18 cellular contexts compared by ENCODE assay signal in the genomic region with DNA sequence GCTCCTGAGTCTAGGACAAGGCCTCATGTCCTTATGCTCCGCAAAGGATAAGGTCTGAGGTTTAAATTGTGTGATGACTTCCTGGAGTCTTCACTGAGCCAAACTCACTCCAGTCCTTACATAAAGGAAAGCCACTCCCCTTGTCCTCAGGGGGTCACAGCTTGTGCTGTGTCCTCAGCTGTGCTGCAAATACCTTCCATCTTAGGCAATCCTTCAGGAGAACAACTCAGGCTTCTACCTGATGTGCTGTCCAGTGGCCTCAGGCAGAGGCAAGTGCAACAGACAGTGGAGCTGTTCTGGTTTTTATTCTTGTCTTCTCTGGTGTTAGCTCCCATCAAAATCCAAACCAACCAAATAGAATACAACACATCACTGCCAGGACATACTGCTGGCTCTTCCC.
A peak's percentile ranks its signal among the peaks of the same experiment; 100 is the strongest.
DNase-seq lines count a peak whose midpoint lies in the region; FAIRE-seq and TF ChIP-seq lines count a peak whose summit lies in the region.
"Had no signal": no experiment of that assay in that cellular context is flagged by ENCODE, and none has a peak within 500 bp of the region (broad histone marks: within the 10 kb centered on the region; RNA-seq: fewer than 3 reads in every experiment).

No MANE protein-coding gene starts in this region.

- no peaks in the 10 kb centered on the region for H3K79me1 ChIP-seq in H9 (ENCODE audit: insufficient read depth, low read depth, low read length, poor library complexity, severe bottlenecking)
- no peaks in the 10 kb centered on the region for H3K79me1 ChIP-seq in H1 (ENCODE audit: low read depth, low read length)

- no peak for TF ChIP-seq RAD21 in H1 (IDR thresholded peaks at IDR 0.05 in 1 of 2, conservative IDR thresholded peaks at IDR 0.05 in 1 of 2; ENCODE audit: low read depth in 2 of 2, low read length in 2 of 2)

- no CpG with 5 or more reads among the region's 1 CpG for WGBS in H9 (ENCODE audit: extremely low coverage, insufficient read length, low lambda C conversion rate)
- 77% methylated on average over 1 of the region's 1 CpG; no CpG with 5 or more reads in 1 of the 2 experiments for WGBS in H1 (ENCODE audit: extremely low coverage in 1 of 2, insufficient coverage in 1 of 2, insufficient read length in 1 of 2, insufficient replicate concordance in 2 of 2, low coverage in 1 of 2, low lambda C conversion rate in 2 of 2, missing lambda C conversion rate in 1 of 2), 2 experiments

- no peak overlapping the region for H3K4me3 Mint-ChIP-seq in H9
- H3K4me3 Mint-ChIP-seq: CD8-positive, alpha-beta T cell; HFFc6 had no signal

- H2BK5ac ChIP-seq in H9 (ENCODE audit: insufficient read length, low read length) (no peak overlapping the region), H1 (ENCODE audit: low read depth, low read length) (no peak overlapping the region)

- no peaks in the 10 kb centered on the region for H3K36me3 Mint-ChIP-seq in H9 (ENCODE audit: insufficient read depth in 1 of 3, low read depth in 3 of 3)
- H3K36me3 Mint-ChIP-seq: CD8-positive, alpha-beta T cell had no signal

- H4K8ac ChIP-seq in H9 (replicated peaks; ENCODE audit: insufficient read length, low read depth, low read length) (no peak overlapping the region), H1 (ENCODE audit: extremely low read depth, insufficient read depth, low read length) (no peak overlapping the region)

- no peaks in the 10 kb centered on the region for H3K23me2 ChIP-seq in H9 (ENCODE audit: insufficient read length, low read depth, low read length, poor library complexity, severe bottlenecking)
- no peaks in the 10 kb centered on the region for H3K23me2 ChIP-seq in H1 (ENCODE audit: low read depth, low read length)

- H4K20me1 ChIP-seq in H9 (ENCODE audit: control insufficient read depth, insufficient read depth, insufficient read length) (no peaks in the 10 kb centered on the region), H1 (replicated peaks in 1 of 2; ENCODE audit: control insufficient read depth in 1 of 2, insufficient read depth in 2 of 2, low read length in 2 of 2) (no peaks in the 10 kb centered on the region)
- H4K20me1 ChIP-seq: BLaER1 treated with 17β-estradiol and CSF1 and Interleukin-3, amounts not matched to agents 10 nM and 100 nM had no signal

- H4K91ac ChIP-seq in H9 (ENCODE audit: insufficient read length, low read depth, low read length): no peak overlapping the region
- no peak overlapping the region for H4K91ac ChIP-seq in H1 (replicated peaks; ENCODE audit: insufficient read length, low read length)

- no peaks in the 10 kb centered on the region for H3K9me3 ChIP-seq in A673 (ENCODE audit: low read depth, low read length, poor library complexity, severe bottlenecking)
- H3K9me3 ChIP-seq in H9 (ENCODE audit: control insufficient read depth, low read depth, low read length): no peaks in the 10 kb centered on the region
- no peaks in the 10 kb centered on the region for H3K9me3 ChIP-seq in H1 (ENCODE audit: insufficient read depth in 2 of 2, low read depth in 1 of 2, low read length in 1 of 2)
- H3K9me3 ChIP-seq: A549; BLaER1 treated with 17β-estradiol and CSF1 and Interleukin-3, amounts not matched to agents 10 nM and 100 nM had no signal

- no peaks in the 10 kb centered on the region for H3K4me1 ChIP-seq in A673 (ENCODE audit: insufficient read depth, low read length, poor library complexity, severe bottlenecking)
- peaks cover 6% of the 10 kb centered on the region; the same call in 1 of the 2 replicates for H3K4me1 ChIP-seq in H9 (ENCODE audit: insufficient read depth, low read length)
- peaks cover 0 to 5% (median under 1%) of the 10 kb centered on the region in 4 experiments; a peak in 3 of 7 replicates for H3K4me1 ChIP-seq in H1 (replicated peaks in 1 of 4; ENCODE audit: control insufficient read depth in 3 of 4, insufficient read depth in 4 of 4, low read length in 3 of 4)
- H3K4me1 ChIP-seq: A549; BLaER1 treated with 17β-estradiol and CSF1 and Interleukin-3, amounts not matched to agents 10 nM and 100 nM had no signal

- no peak overlapping the region for H3K23ac ChIP-seq in H9 (ENCODE audit: insufficient read length, low read depth, low read length)
- no peak overlapping the region for H3K23ac ChIP-seq in H1 (ENCODE audit: insufficient read length)

- no peak overlapping the region for H3T11ph ChIP-seq in H9 (ENCODE audit: low read length)

- intact Hi-C loops in A673 (cut with micrococcal nuclease; ENCODE audit: unreplicated experiment): no loop called here

- no peak overlapping the region for H3K56ac ChIP-seq in H9 (ENCODE audit: insufficient read length, low read depth, low read length)
- H3K56ac ChIP-seq in H1 (replicated peaks; ENCODE audit: insufficient read length, low read depth, low read length): no peak overlapping the region

- H3K9ac ChIP-seq in H9 (ENCODE audit: extremely low read depth, insufficient read length, low read length) (no peak overlapping the region), H1 (replicated peaks in 1 of 4; ENCODE audit: extremely low read depth in 1 of 4, low read depth in 3 of 4, low read length in 3 of 4) (no peak overlapping the region)
- H3K9ac ChIP-seq: BLaER1 treated with 17β-estradiol and CSF1 and Interleukin-3, amounts not matched to agents 10 nM and 100 nM; KMS-11 had no signal

- no peaks in the 10 kb centered on the region; a peak in 3 of 5 replicates for H3K9me3 Mint-ChIP-seq in H9

- H4K5ac ChIP-seq in H9 (ENCODE audit: insufficient read length, low read depth, low read length): no peak overlapping the region
- H4K5ac ChIP-seq in H1 (ENCODE audit: insufficient read length, low read depth, low read length): no peak overlapping the region

- no peak overlapping the region for H2BK12ac ChIP-seq in H9 (ENCODE audit: insufficient read length, low read depth, low read length)
- H2BK12ac ChIP-seq in H1 (ENCODE audit: low read depth, low read length): no peak overlapping the region

- H2BK20ac ChIP-seq in H9 (ENCODE audit: low read depth, low read length, poor library complexity, severe bottlenecking) (no peak overlapping the region), H1 (ENCODE audit: low read length) (0 out of 2 replicates have a peak overlapping the region, but pooled peaks have one; percentile 5)

- H2BK15ac ChIP-seq in H9 (ENCODE audit: low read depth, low read length): no peak overlapping the region
- H2BK15ac ChIP-seq in H1 (ENCODE audit: low read length): no peak overlapping the region

- H3K27me3 ChIP-seq in A673 (replicated peaks; ENCODE audit: insufficient read depth, low read depth, low read length, poor library complexity): no peaks in the 10 kb centered on the region
- no peaks in the 10 kb centered on the region for H3K27me3 ChIP-seq in H9 (ENCODE audit: insufficient read depth, low read length)
- H3K27me3 ChIP-seq in H1 (replicated peaks in 1 of 4; ENCODE audit: control insufficient read depth in 3 of 4, extremely low read depth in 1 of 4, insufficient read depth in 3 of 4, low read length in 3 of 4): no peaks in the 10 kb centered on the region
- H3K27me3 ChIP-seq: BLaER1 treated with 17β-estradiol and CSF1 and Interleukin-3, amounts not matched to agents 10 nM and 100 nM had no signal

- H3K14ac ChIP-seq in H9 (ENCODE audit: insufficient read depth, low read length) (no peak overlapping the region), H1 (ENCODE audit: insufficient read length) (no peak overlapping the region)

- H3K79me2 ChIP-seq in H9 (ENCODE audit: insufficient read depth, low read length) (no peaks in the 10 kb centered on the region), H1 (ENCODE audit: control insufficient read depth in 1 of 2, insufficient read depth in 2 of 2, low read length in 2 of 2) (no peaks in the 10 kb centered on the region)

- no peak overlapping the region for H2BK120ac ChIP-seq in H9 (ENCODE audit: low read depth, low read length, poor library complexity, severe bottlenecking)
- no peak overlapping the region for H2BK120ac ChIP-seq in H1 (replicated peaks; ENCODE audit: low read depth, low read length)

- H3K4me2 ChIP-seq in H9 (ENCODE audit: insufficient read depth, insufficient read length, low read length) (no peak overlapping the region), H1 (ENCODE audit: insufficient read depth in 1 of 2, low read depth in 2 of 2, low read length in 2 of 2) (peak overlapping the region in 1 of 2 experiments; percentile 33; a peak in 1 of 4 replicates)
- H3K4me2 ChIP-seq: A549; BLaER1 treated with 17β-estradiol and CSF1 and Interleukin-3, amounts not matched to agents 10 nM and 100 nM; KMS-11 had no signal

- H3K4ac ChIP-seq in H9 (ENCODE audit: low read depth, low read length): no peak overlapping the region
- H3K4ac ChIP-seq in H1 (replicated peaks; ENCODE audit: insufficient read length, low read depth, low read length): no peak overlapping the region

- H3K18ac ChIP-seq in H9 (ENCODE audit: insufficient read length, low read depth, low read length) (no peak overlapping the region), H1 (ENCODE audit: extremely low read depth, low read length) (peak overlapping the region; percentile 3; the same call in 1 of the 2 replicates)

- TF ChIP-seq POLR2A in H1 (IDR thresholded peaks at IDR 0.05; ENCODE audit: control extremely low read depth in 1 of 2, low read depth in 2 of 2, low read length in 2 of 2): no peak

- TF ChIP-seq CTCF in A673 (conservative IDR thresholded peaks at IDR 0.05; ENCODE audit: low read depth, low read length) (no peak), H9 (conservative IDR thresholded peaks at IDR 0.05) (no peak), H1 (IDR thresholded peaks at IDR 0.05; ENCODE audit: control extremely low read depth in 1 of 3, insufficient read depth in 1 of 3, low read depth in 1 of 3, low read length in 3 of 3) (no peak)

- H3K27ac ChIP-seq in A673 (ENCODE audit: low read depth, low read length, poor library complexity, severe bottlenecking) (no peak overlapping the region), H9 (ENCODE audit: insufficient read length, low read depth, low read length) (no peak overlapping the region), H1 (ENCODE audit: low read depth, low read length) (no peak overlapping the region)
- H3K27ac ChIP-seq: A549; BLaER1 treated with 17β-estradiol and CSF1 and Interleukin-3, amounts not matched to agents 10 nM and 100 nM; KMS-11 had no signal

- no peak overlapping the region for H2AK5ac ChIP-seq in H9 (ENCODE audit: insufficient read length, low read length)
- H2AK5ac ChIP-seq in H1 (ENCODE audit: low read depth, low read length): no peak overlapping the region

- TF ChIP-seq EP300 in H1 (IDR thresholded peaks at IDR 0.05; ENCODE audit: borderline replicate concordance in 1 of 2, low read depth in 2 of 2, low read length in 2 of 2): no peak

- peak; percentile 7 for FAIRE-seq in H1 (lab: Jason Lieb, UNC)
- FAIRE-seq: A549, GM12891, GM19239, RCC 7860 had no signal

- POLR2A ChIA-PET in A673 (lab: Charles Lee; ENCODE audit: low non-redundant PET) (no interaction called here), H1 (lab: Charles Lee; ENCODE audit: partially characterized antibody) (no interaction called here)

- no peaks in the 10 kb centered on the region for H3K36me3 ChIP-seq in A673 (ENCODE audit: insufficient read depth, low read length, poor library complexity, severe bottlenecking)
- no peaks in the 10 kb centered on the region for H3K36me3 ChIP-seq in H1 (ENCODE audit: control insufficient read depth in 2 of 4, insufficient read depth in 4 of 4, low read length in 3 of 4)
- H3K36me3 ChIP-seq: BLaER1 treated with 17β-estradiol and CSF1 and Interleukin-3, amounts not matched to agents 10 nM and 100 nM had no signal

- peaks cover 8 to 9% of the 10 kb centered on the region in 2 experiments for H3K4me1 Mint-ChIP-seq in H9

- 0 out of 7 replicates have a peak overlapping the region, but pooled peaks of 1 of the 3 experiments have one; percentile 34 for H3K27ac Mint-ChIP-seq in H9
- H3K27ac Mint-ChIP-seq: CD8-positive, alpha-beta T cell; HFFc6 had no signal

- H3K27me3 Mint-ChIP-seq in H9 (ENCODE audit: low read depth): no peaks in the 10 kb centered on the region; the same call in 1 of the 2 replicates

- DNase-seq in A673 (ENCODE audit: low spot score): peak; percentile 20
- DNase-seq in H9: peak; percentile 47
- no peak for DNase-seq in H1 (ENCODE audit: low read depth in 1 of 2, low spot score in 2 of 2)
- peak; percentile 15 for DNase-seq in iPS-NIHi7 (ENCODE audit: extremely low spot score)
- DNase-seq in NCI-H774 (lab: John Stamatoyannopoulos, UW): no peak
- DNase-seq in NK-92 treated with Interleukin-12 subunit alpha and Interleukin-12 subunit beta, amount 100 ng/mL, for 24 hours (lab: John Stamatoyannopoulos, UW): no peak
- no peak for DNase-seq in EL
- DNase-seq: Calu3; CD8-positive, alpha-beta T cell; HFFc6; MV-4-11; SW 1271 had no signal

- CTCF ChIA-PET in A673 (lab: Charles Lee): no interaction called here
- CTCF ChIA-PET in H1 (lab: Charles Lee; ENCODE audit: partially characterized antibody): interaction anchor here (0.6 to 1.1 kb wide), 2 partner anchors 129 to 262 kb away, joined by 4 to 6 read pairs; no protein-coding TSS in a partner anchor

- H2AFZ ChIP-seq in H9 (ENCODE audit: low read length) (no peak overlapping the region), H1 (ENCODE audit: low read length) (peak overlapping the region; percentile 26; the same call in 1 of the 2 replicates)

- no peak overlapping the region for H3K4me3 ChIP-seq in A673 (ENCODE audit: low read depth, low read length, poor library complexity, severe bottlenecking)
- no peak overlapping the region for H3K4me3 ChIP-seq in H1 (ENCODE audit: extremely low read depth in 1 of 4, insufficient read depth in 2 of 4, low read depth in 3 of 4, low read length in 4 of 4)
- H3K4me3 ChIP-seq: A549; BLaER1 treated with 17β-estradiol and CSF1 and Interleukin-3, amounts not matched to agents 10 nM and 100 nM had no signal

- no TSS peak for BruUV-seq in A673 (replicated peaks; lab: Mats Ljungman, UMichigan)

Comparison
In these comparisons a context has a peak if more than half of its experiments do, and no peak if none do; other contexts are left out.
1. DNase-seq: peak in A673 (single experiment), H9 (single experiment) and iPS-NIHi7 (single experiment); none in H1 (0 of 2), NCI-H774 (single experiment), NK-92 treated with Interleukin-12 subunit alpha and Interleukin-12 subunit beta, amount 100 ng/mL, for 24 hours (single experiment) and EL (single experiment).